8 cellular contexts compared by ENCODE assay signal in genomic region chr3:61564405-61565059, GRCh38. TPM values are rescaled to one million over a fixed set of nuclear protein-coding genes. Genes with fewer than 3 reads are reported as not detected.
DNase-seq lines count a peak whose midpoint lies in the region; ATAC-seq lines count a peak whose summit lies in the region.

No MANE protein-coding gene starts in this region.

- DNase-seq in NCI-H82 (lab: John Stamatoyannopoulos, UW) (peak; percentile 72), NCI-H82 treated with DMSO at 0.1 percent for 48 hours (lab: John Stamatoyannopoulos, UW; ENCODE audit: unreplicated experiment) (no peak), glomerular visceral epithelial cell (ENCODE audit: extremely low spot score) (peak; percentile 81), neuronal stem cell (ENCODE audit: low spot score) (peak; percentile 72), SHP77 treated with DMSO at 0.1 percent for 48 hours (lab: John Stamatoyannopoulos, UW) (no peak)
- peak; percentile 13 for DNase-seq in T-helper 2 cell treated with Interferon-gamma antibody and Interleukin-4, amounts not matched to agents 5 μg/mL and 100 μg/mL, for 36 hours (ENCODE audit: low spot score)
- no peak for DNase-seq in CD4-positive, alpha-beta memory T cell

- H3K4me3 ChIP-seq in neuronal stem cell (ENCODE audit: low read length in 2 of 2): peak overlapping the region; percentile 73 to 88
- no peak overlapping the region for H3K4me3 ChIP-seq in CD4-positive, alpha-beta memory T cell (ENCODE audit: low read length in 2 of 2)

- CTCF ChIA-PET in CD4-positive, alpha-beta memory T cell (lab: Charles Lee; ENCODE audit: partially characterized antibody): no interaction called here

- no peak overlapping the region for H2BK120ac ChIP-seq in neuronal stem cell (ENCODE audit: low read depth, low read length)

- no peak overlapping the region for H2AK5ac ChIP-seq in neuronal stem cell (ENCODE audit: low read depth, low read length)

- H3K14ac ChIP-seq in neuronal stem cell (ENCODE audit: low read length): no peak overlapping the region

- H4K8ac ChIP-seq in neuronal stem cell (ENCODE audit: low read depth, low read length): no peak overlapping the region

- no peak overlapping the region for H2BK15ac ChIP-seq in neuronal stem cell (ENCODE audit: low read length)

- H3K27ac Mint-ChIP-seq in T-helper 2 cell treated with Interferon-gamma antibody and Interleukin-4, amounts not matched to agents 5 μg/mL and 100 μg/mL, for 36 hours: no peak overlapping the region
- H3K27ac Mint-ChIP-seq in CD4-positive, alpha-beta memory T cell: no peak overlapping the region

- ATAC-seq in GM21576 (IDR thresholded peaks at IDR 0.05; ENCODE audit: unreplicated experiment): no peak

- peak overlapping the region; percentile 74 for H3K4me2 ChIP-seq in neuronal stem cell (ENCODE audit: insufficient read depth, low read length, poor library complexity, severe bottlenecking)

- peaks cover 0 to 3% (median 0%) of the 10 kb centered on the region in 3 experiments for H3K27me3 ChIP-seq in neuronal stem cell (ENCODE audit: control insufficient read depth in 3 of 3, insufficient read depth in 3 of 3, low read depth in 1 of 3, low read length in 3 of 3)
- peaks cover 6% of the 10 kb centered on the region for H3K27me3 ChIP-seq in CD4-positive, alpha-beta memory T cell (ENCODE audit: insufficient read depth, low read length)

- H3K18ac ChIP-seq in neuronal stem cell (ENCODE audit: low read length): peak overlapping the region; percentile 0

- no peaks in the 10 kb centered on the region for H3K9me3 ChIP-seq in neuronal stem cell (replicated peaks in 1 of 2; ENCODE audit: control insufficient read depth in 2 of 2, insufficient read depth in 1 of 2, low read depth in 1 of 2, low read length in 2 of 2)
- no peaks in the 10 kb centered on the region for H3K9me3 ChIP-seq in CD4-positive, alpha-beta memory T cell (ENCODE audit: control insufficient read depth in 1 of 2, low read length in 2 of 2)

- no CpG with 5 or more reads among the region's 40 CpGs for WGBS in neuronal stem cell (ENCODE audit: extremely low coverage in 2 of 2, insufficient read length in 2 of 2, insufficient replicate concordance in 1 of 2), 2 donors

- H2BK5ac ChIP-seq in neuronal stem cell (ENCODE audit: low read length): no peak overlapping the region

- H3K36me3 Mint-ChIP-seq in T-helper 2 cell treated with Interferon-gamma antibody and Interleukin-4, amounts not matched to agents 5 μg/mL and 100 μg/mL, for 36 hours (ENCODE audit: low read depth): peaks cover 1% of the 10 kb centered on the region
- no peaks in the 10 kb centered on the region for H3K36me3 Mint-ChIP-seq in CD4-positive, alpha-beta memory T cell

- intact Hi-C loops in CD4-positive, alpha-beta memory T cell (cut with micrococcal nuclease): no loop called here

- H3K4me3 Mint-ChIP-seq in T-helper 2 cell treated with Interferon-gamma antibody and Interleukin-4, amounts not matched to agents 5 μg/mL and 100 μg/mL, for 36 hours: peak overlapping the region; percentile 38
- peak overlapping the region in 2 of 8 donors; percentile 48 to 52 for H3K4me3 Mint-ChIP-seq in CD4-positive, alpha-beta memory T cell

- peak overlapping the region; percentile 95 for H3K9ac ChIP-seq in neuronal stem cell (ENCODE audit: low read depth, low read length, poor library complexity)

- no peak overlapping the region for H4K91ac ChIP-seq in neuronal stem cell (ENCODE audit: low read depth, low read length, poor library complexity)

- peaks cover 69% of the 10 kb centered on the region for H3K27me3 Mint-ChIP-seq in T-helper 2 cell treated with Interferon-gamma antibody and Interleukin-4, amounts not matched to agents 5 μg/mL and 100 μg/mL, for 36 hours (ENCODE audit: low read depth)
- H3K27me3 Mint-ChIP-seq in CD4-positive, alpha-beta memory T cell: peaks cover 14 to 36% of the 10 kb centered on the region in 2 donors

- H3K4ac ChIP-seq in neuronal stem cell (ENCODE audit: low read length): no peak overlapping the region

- H3K23ac ChIP-seq in neuronal stem cell (ENCODE audit: low read depth, low read length, poor library complexity): no peak overlapping the region

- H2AFZ ChIP-seq in neuronal stem cell (ENCODE audit: low read length): peak overlapping the region; percentile 99

- no peak overlapping the region for H2BK12ac ChIP-seq in neuronal stem cell (ENCODE audit: low read length)

- no peaks in the 10 kb centered on the region for H3K79me1 ChIP-seq in neuronal stem cell (ENCODE audit: low read depth, low read length)

- H3K4me1 ChIP-seq in neuronal stem cell (ENCODE audit: control insufficient read depth in 2 of 2, insufficient read depth in 1 of 2, low read depth in 1 of 2, low read length in 2 of 2): peaks cover 5% of the 10 kb centered on the region in 2 donors
- peaks cover 4% of the 10 kb centered on the region for H3K4me1 ChIP-seq in CD4-positive, alpha-beta memory T cell (ENCODE audit: insufficient read depth, low read length)

- no peak overlapping the region for H3K27ac ChIP-seq in neuronal stem cell (replicated peaks; ENCODE audit: low read length)
- no peak overlapping the region for H3K27ac ChIP-seq in CD4-positive, alpha-beta memory T cell (ENCODE audit: low read depth, low read length)

- peaks cover 12% of the 10 kb centered on the region for H3K4me1 Mint-ChIP-seq in T-helper 2 cell treated with Interferon-gamma antibody and Interleukin-4, amounts not matched to agents 5 μg/mL and 100 μg/mL, for 36 hours (ENCODE audit: low read depth)
- peaks cover 0 to 21% (median 3%) of the 10 kb centered on the region in 4 donors for H3K4me1 Mint-ChIP-seq in CD4-positive, alpha-beta memory T cell

- POLR2A ChIA-PET in CD4-positive, alpha-beta memory T cell (lab: Charles Lee; ENCODE audit: partially characterized antibody): no interaction called here

- H3K36me3 ChIP-seq in neuronal stem cell (replicated peaks in 1 of 2; ENCODE audit: control insufficient read depth in 2 of 2, insufficient read depth in 2 of 2, low read length in 2 of 2): no peaks in the 10 kb centered on the region
- no peaks in the 10 kb centered on the region for H3K36me3 ChIP-seq in CD4-positive, alpha-beta memory T cell (ENCODE audit: insufficient read depth, low read length)

- no peaks in the 10 kb centered on the region for H3K9me3 Mint-ChIP-seq in T-helper 2 cell treated with Interferon-gamma antibody and Interleukin-4, amounts not matched to agents 5 μg/mL and 100 μg/mL, for 36 hours
- peaks cover 0 to 4% (median 0%) of the 10 kb centered on the region in 8 donors for H3K9me3 Mint-ChIP-seq in CD4-positive, alpha-beta memory T cell

RNA-seq across cellular contexts. Expression of gene PTPRG, which starts 3.2 kb away (rescaled TPM):
- polyA plus RNA-seq in neuronal stem cell (2013, experiment 1 of 2): 21.8 TPM
- 22.1 TPM for polyA plus RNA-seq in neuronal stem cell (2013, experiment 2 of 2)
- total RNA-seq in CD4-positive, alpha-beta memory T cell: not detected
- not detected for polyA plus RNA-seq in CD4-positive, alpha-beta memory T cell

Comparison
In these comparisons a context has a peak if more than half of its experiments do, and no peak if none do; other contexts are left out.
1. DNase-seq: peak in NCI-H82 (single experiment), T-helper 2 cell treated with Interferon-gamma antibody and Interleukin-4, amounts not matched to agents 5 μg/mL and 100 μg/mL, for 36 hours (single experiment), glomerular visceral epithelial cell (single experiment) and neuronal stem cell (single experiment); none in NCI-H82 treated with DMSO at 0.1 percent for 48 hours (single experiment), CD4-positive, alpha-beta memory T cell (0 of 5) and SHP77 treated with DMSO at 0.1 percent for 48 hours (single experiment).
2. H3K4me3 ChIP-seq: peak in neuronal stem cell (2 of 2); none in CD4-positive, alpha-beta memory T cell (0 of 2).